In the genomic region with DNA sequence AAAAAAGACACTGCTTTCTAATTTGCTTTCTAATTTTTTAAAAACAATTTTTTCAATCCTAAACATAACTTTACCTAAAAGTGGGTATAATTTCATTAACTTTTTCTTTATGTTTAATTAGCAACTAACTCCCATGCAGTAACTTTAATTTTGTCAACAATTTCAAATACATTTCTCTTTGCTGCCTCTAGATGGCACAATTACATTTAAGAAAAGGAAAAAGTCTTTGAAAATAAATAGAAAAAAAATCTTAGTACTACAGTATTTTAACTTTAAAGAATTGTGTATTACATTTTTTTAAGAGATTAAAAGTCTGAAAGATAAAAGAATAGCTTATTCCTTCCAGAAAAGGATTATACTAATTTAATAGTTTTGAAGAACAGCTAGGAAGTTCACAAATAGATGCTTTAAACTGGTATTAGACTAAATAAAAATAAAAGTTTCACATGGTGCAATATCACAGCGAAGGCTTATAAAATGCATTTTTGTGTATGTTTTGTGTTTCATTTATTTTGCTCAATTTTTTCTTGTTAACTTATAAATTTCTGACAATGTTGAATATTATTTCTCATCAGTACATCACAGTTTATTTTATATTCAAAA, we compare ENCODE assay signal across 10 cellular contexts.
DNase-seq lines count a peak whose midpoint lies in the region; ATAC-seq, FAIRE-seq and TF ChIP-seq lines count a peak whose summit lies in the region.
"Had no signal": no experiment of that assay in that cellular context is flagged by ENCODE, and none has a peak within 500 bp of the region (broad histone marks: within the 10 kb centered on the region; RNA-seq: fewer than 3 reads in every experiment).

No MANE protein-coding gene starts in this region.

- H3K27ac ChIP-seq in CD8-positive, alpha-beta T cell (ENCODE audit: low read depth, low read length), result no peak overlapping the region
- H3K27ac ChIP-seq in ascending aorta, result no peak overlapping the region
- H3K27ac ChIP-seq: neutrophil had no signal

- H3K36me3 ChIP-seq in CD8-positive, alpha-beta T cell (ENCODE audit: insufficient read depth, low read length), result no peaks in the 10 kb centered on the region
- peaks cover 0 to 4% of the 10 kb centered on the region in 2 donors for H3K36me3 ChIP-seq in ascending aorta
- H3K36me3 ChIP-seq: neutrophil had no signal

- H3K9me3 Mint-ChIP-seq in CD8-positive, alpha-beta T cell, result no peaks in the 10 kb centered on the region
- no peaks in the 10 kb centered on the region for H3K9me3 Mint-ChIP-seq in activated naive CD4-positive, alpha-beta T cell treated with anti-CD3 and anti-CD28 coated beads for 36 hours

- intact Hi-C loops in CD8-positive, alpha-beta T cell (cut with DNase I, micrococcal nuclease), result loop anchor here (1.0 kb wide), 2 partner anchors 197 to 280 kb away; no protein-coding TSS in a partner anchor
- intact Hi-C loops in ascending aorta (cut with DNase I), result loop anchor here (1.0 to 5.0 kb wide), 3 partner anchors 102 to 280 kb away; no protein-coding TSS in a partner anchor
- intact Hi-C loops in activated naive CD4-positive, alpha-beta T cell treated with anti-CD3 and anti-CD28 coated beads for 36 hours (cut with micrococcal nuclease), result loop anchor here (1.0 to 2.0 kb wide), 5 partner anchors 24 to 280 kb away; no protein-coding TSS in a partner anchor

- H3K4me1 ChIP-seq in CD8-positive, alpha-beta T cell (ENCODE audit: insufficient read depth, low read length), result no peaks in the 10 kb centered on the region
- H3K4me1 ChIP-seq in ascending aorta, result no peaks in the 10 kb centered on the region

- no peaks in the 10 kb centered on the region for H3K4me1 Mint-ChIP-seq in CD8-positive, alpha-beta T cell (ENCODE audit: low read depth)
- H3K4me1 Mint-ChIP-seq in activated naive CD4-positive, alpha-beta T cell treated with anti-CD3 and anti-CD28 coated beads for 36 hours (ENCODE audit: low read depth), result no peaks in the 10 kb centered on the region

- H3K4me3 Mint-ChIP-seq in CD8-positive, alpha-beta T cell, result no peak overlapping the region
- no peak overlapping the region for H3K4me3 Mint-ChIP-seq in activated naive CD4-positive, alpha-beta T cell treated with anti-CD3 and anti-CD28 coated beads for 36 hours

- H3K27ac Mint-ChIP-seq in CD8-positive, alpha-beta T cell, result no peak overlapping the region
- H3K27ac Mint-ChIP-seq in activated naive CD4-positive, alpha-beta T cell treated with anti-CD3 and anti-CD28 coated beads for 36 hours, result no peak overlapping the region

- CTCF ChIA-PET in CD8-positive, alpha-beta T cell (lab: Charles Lee), result interaction anchor here (0.9 to 5.2 kb wide), 12 partner anchors 10 to 287 kb away, joined by 3 to 37 read pairs (median 4); partner anchors contain the start of gene GBA3
- CTCF ChIA-PET in activated naive CD4-positive, alpha-beta T cell treated with anti-CD3 and anti-CD28 coated beads for 36 hours (lab: Charles Lee), result interaction anchor here (0.6 to 3.5 kb wide), 17 partner anchors 12 to 615 kb away, joined by 3 to 17 read pairs (median 4); partner anchors contain the start of gene GBA3

- no peak overlapping the region for H3K4me3 ChIP-seq in CD8-positive, alpha-beta T cell (ENCODE audit: low read depth, low read length)
- H3K4me3 ChIP-seq in ascending aorta, result no peak overlapping the region

- no peaks in the 10 kb centered on the region for H3K27me3 Mint-ChIP-seq in CD8-positive, alpha-beta T cell (ENCODE audit: low read depth)
- no peaks in the 10 kb centered on the region for H3K27me3 Mint-ChIP-seq in activated naive CD4-positive, alpha-beta T cell treated with anti-CD3 and anti-CD28 coated beads for 36 hours (ENCODE audit: low read depth)

- peak; percentile 94 for TF ChIP-seq CTCF in CD8-positive, alpha-beta T cell (IDR thresholded peaks at IDR 0.05)
- TF ChIP-seq CTCF in ascending aorta (IDR thresholded peaks at IDR 0.05), result peak in 2 of 3 experiments; percentile 56 to 64

- H3K27me3 ChIP-seq in CD8-positive, alpha-beta T cell (ENCODE audit: insufficient read depth, low read length), result no peaks in the 10 kb centered on the region
- H3K27me3 ChIP-seq in ascending aorta, result no peaks in the 10 kb centered on the region
- H3K27me3 ChIP-seq: neutrophil had no signal

- H3K36me3 Mint-ChIP-seq in CD8-positive, alpha-beta T cell, result peaks cover 2% of the 10 kb centered on the region
- H3K36me3 Mint-ChIP-seq in activated naive CD4-positive, alpha-beta T cell treated with anti-CD3 and anti-CD28 coated beads for 36 hours (ENCODE audit: low read depth), result peaks cover 11% of the 10 kb centered on the region

- DNase-seq in CD8-positive, alpha-beta T cell, result no peak
- DNase-seq in KBM-7, result peak; percentile 19
- DNase-seq in ascending aorta (ENCODE audit: low spot score in 2 of 2), result no peak
- DNase-seq in medulla oblongata (ENCODE audit: extremely low spot score), result peak; percentile 28
- no peak for DNase-seq in activated CD4-positive, alpha-beta T cell treated with anti-CD3 and anti-CD28 coated beads, Interleukin-2, amount 50 U/mL, for 1 hour
- DNase-seq in 8988T, result no peak
- DNase-seq in activated naive CD4-positive, alpha-beta T cell treated with anti-CD3 and anti-CD28 coated beads for 36 hours, result no peak
- no peak for DNase-seq in GM12892 (ENCODE audit: insufficient read length)

- FAIRE-seq in GM12892 (lab: Jason Lieb, UNC), result no peak
- FAIRE-seq: H1 had no signal

- ATAC-seq in CD8-positive, alpha-beta T cell, result no peak

- H3K9me3 ChIP-seq in CD8-positive, alpha-beta T cell (ENCODE audit: low read length), result no peaks in the 10 kb centered on the region
- no peaks in the 10 kb centered on the region for H3K9me3 ChIP-seq in ascending aorta
- H3K9me3 ChIP-seq: neutrophil had no signal

- TF ChIP-seq POLR2A in GM12892 (IDR thresholded peaks at IDR 0.05; ENCODE audit: low read depth, low read length), result no peak

- in situ Hi-C loops in KBM-7 (cut with MboI; ENCODE audit: low pct_unique_long_range_greater_than_20kb, low sequenced_read_pairs), result loop anchor here (25.0 kb wide), 1 partner anchor 277 kb away; the partner anchor contains the start of gene GBA3

- POLR2A ChIA-PET in CD8-positive, alpha-beta T cell (lab: Charles Lee), result interaction anchor here (0.9 kb wide), 1 partner anchor 280 kb away, joined by 3 read pairs; no protein-coding TSS in a partner anchor

Comparison
In these comparisons a context has a peak if more than half of its experiments do, and no peak if none do; other contexts are left out.
1. DNase-seq: peak in KBM-7 (single experiment) and medulla oblongata (single experiment); none in CD8-positive, alpha-beta T cell (0 of 7), ascending aorta (0 of 2), activated CD4-positive, alpha-beta T cell treated with anti-CD3 and anti-CD28 coated beads, Interleukin-2, amount 50 U/mL, for 1 hour (single experiment), 8988T (single experiment), activated naive CD4-positive, alpha-beta T cell treated with anti-CD3 and anti-CD28 coated beads for 36 hours (single experiment) and GM12892 (single experiment).